25 cellular contexts compared by ENCODE assay signal in genomic region chr6:155829646-155830045, GRCh38.
"Had no signal": no experiment of that assay in that cellular context is flagged by ENCODE, and none has a peak within 500 bp of the region (broad histone marks: within the 10 kb centered on the region; RNA-seq: fewer than 3 reads in every experiment).

No MANE protein-coding gene starts in this region.

- H3K4me2 ChIP-seq: KMS-11 had no signal

- DNase-seq: Kasumi-1, MG63, NCI-H1092, NCI-H1105 treated with DMSO at 0.1 percent for 48 hours, NCI-H1417 treated with DMSO at 0.1 percent for 48 hours, NCI-H146, NCI-H1694 treated with DMSO at 0.1 percent for 48 hours, NCI-H1930, NCI-H2081, NCI-H2107, NCI-H2227 treated with DMSO at 0.1 percent for 48 hours, NCI-H524, NCI-H526 treated with DMSO at 0.1 percent for 48 hours, NCI-H748 treated with DMSO at 0.1 percent for 48 hours, SHP77 treated with DMSO at 0.1 percent for 48 hours, SJCRH30, SW 1271, T-cell had no signal

- ATAC-seq: K562, Panc1, Right ventricle myocardium inferior, T-cell had no signal

- FAIRE-seq: HTR-8/SVneo, K562 had no signal

- H3K36me3 ChIP-seq: MG63, SJCRH30 had no signal

- H3K27ac ChIP-seq: HL-60, KMS-11, RWPE1, SJCRH30 had no signal

- H3K4me3 ChIP-seq: K562, MG63, SJCRH30 had no signal

- H3K9ac ChIP-seq: KMS-11 had no signal

- H3K4me1 ChIP-seq: SJCRH30 had no signal

- H3K27me3 ChIP-seq: MG63, SJCRH30 had no signal

- H3K9me3 ChIP-seq: MG63, SJCRH30 had no signal
